In the genomic region with DNA sequence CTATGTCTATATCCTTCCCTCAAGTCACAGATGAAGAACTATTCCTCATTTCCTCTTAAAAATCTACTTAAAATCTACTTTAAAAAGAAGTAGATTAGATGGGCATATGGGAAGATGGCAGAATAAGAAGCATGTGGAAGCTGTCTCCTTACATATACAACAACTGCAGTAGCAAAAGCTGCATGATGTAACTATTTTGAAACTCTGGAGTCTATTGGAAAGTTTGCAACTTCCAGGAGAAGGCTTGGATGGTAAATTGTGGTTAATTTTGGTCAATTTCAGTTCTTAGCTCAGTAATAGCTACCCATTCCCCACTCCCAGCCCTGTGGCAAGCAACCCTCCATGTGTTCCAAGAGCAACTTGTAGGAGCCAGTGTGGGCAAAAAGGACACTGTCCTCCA, we compare ENCODE assay signal across 24 cellular contexts. TPM values are rescaled to one million over a fixed set of nuclear protein-coding genes. Genes with fewer than 3 reads are reported as not detected.
"Had no signal": no experiment of that assay in that cellular context is flagged by ENCODE, and none has a peak within 500 bp of the region (broad histone marks: within the 10 kb centered on the region; RNA-seq: fewer than 3 reads in every experiment).

No MANE protein-coding gene starts in this region.

- H3K27ac ChIP-seq: HL-60, SJSA1, SK-N-MC had no signal

- DNase-seq: KBM-7, MG63, NCI-H1092, NCI-H1105 treated with DMSO at 0.1 percent for 48 hours, NCI-H1417 treated with DMSO at 0.1 percent for 48 hours, NCI-H187, NCI-H2029, NCI-H2081 treated with DMSO at 0.1 percent for 48 hours, NCI-H2171, NCI-H226, NCI-H446, NCI-H510A, NCI-H524 treated with DMSO at 0.1 percent for 48 hours, NCI-H69, NCI-H774, Right ventricle myocardium superior, RPMI8226, SIG-M5 had no signal

- H3K4me1 ChIP-seq: SJSA1 had no signal

- H3K36me3 ChIP-seq: SJSA1 had no signal

- H3K27me3 ChIP-seq: MG63, SJSA1 had no signal

- H3K9me3 ChIP-seq: MG63, SJSA1 had no signal

- FAIRE-seq: HTR-8/SVneo, RCC 7860 had no signal

- H3K4me3 ChIP-seq: MG63, SJSA1, SK-N-MC had no signal

RNA-seq across cellular contexts. Expression of gene CLDN2, which starts 42.9 kb away (rescaled TPM):
- total RNA-seq: Right ventricle myocardium superior had no signal

RNA-seq across cellular contexts. Expression of gene RIPPLY1, which starts 60.0 kb away (rescaled TPM):
- total RNA-seq: LHCN-M2, Right ventricle myocardium superior, SJSA1 had no signal
